ENCODE assay signal across 1 cellular context in genomic region chr2:137950238-137950637, GRCh38.
TF ChIP-seq lines count a peak whose summit lies in the region.

No MANE protein-coding gene starts in this region.

TF ChIP-seq in K562, 482 proteins besides CTCF, POLR2A, EP300 and RAD21 (continued from another document):
- TF ChIP-seq ZNF408 (CRISPR knock-in tag; IDR thresholded peaks at IDR 0.05; ENCODE audit: low read depth) (no peak), ZNF253 (CRISPR knock-in tag; conservative IDR thresholded peaks at IDR 0.05) (no peak), EZH2 (IDR thresholded peaks at IDR 0.05; ENCODE audit: borderline replicate concordance, low read depth, low read length) (no peak), ZNF584 (CRISPR knock-in tag; IDR thresholded peaks at IDR 0.05; ENCODE audit: low read depth) (no peak), SMARCE1 (IDR thresholded peaks at IDR 0.05) (peak; percentile 60; the same call in 1 of the 2 replicates), TGIF2 (CRISPR knock-in tag; IDR thresholded peaks at IDR 0.05) (no peak), CAMTA2 (CRISPR knock-in tag; conservative IDR thresholded peaks at IDR 0.05) (no peak), ILK (tag; IDR thresholded peaks at IDR 0.05; ENCODE audit: borderline replicate concordance, low read depth) (no peak), XRCC3 (IDR thresholded peaks at IDR 0.05) (no peak), CXXC5 (CRISPR knock-in tag; IDR thresholded peaks at IDR 0.05) (no peak), KDM4B (IDR thresholded peaks at IDR 0.05; ENCODE audit: borderline replicate concordance in 2 of 2, low read depth in 1 of 2) (no peak), E2F8 (IDR thresholded peaks at IDR 0.05; ENCODE audit: low read depth, partially characterized antibody) (no peak), CTBP1 (IDR thresholded peaks at IDR 0.05; ENCODE audit: borderline replicate concordance) (peak; percentile 32; the same call in 1 of the 2 replicates), ZBTB7A (IDR thresholded peaks at IDR 0.05; ENCODE audit: borderline replicate concordance, control insufficient read depth, low read depth, low read length) (no peak), ZNF77 (CRISPR knock-in tag; IDR thresholded peaks at IDR 0.05) (no peak), SNRNP70 (optimal IDR thresholded peaks at IDR 0.05; ENCODE audit: low read depth, low read length) (no peak), SMARCA4 (IDR thresholded peaks at IDR 0.05) (peak; percentile 66; the same call in 1 of the 2 replicates), ZNF384 (IDR thresholded peaks at IDR 0.05; ENCODE audit: low read depth, low read length) (peak; percentile 36), RREB1 (CRISPR knock-in tag; IDR thresholded peaks at IDR 0.05) (no peak), ZBTB8A (IDR thresholded peaks at IDR 0.05; ENCODE audit: partially characterized antibody) (no peak)
TF ChIP-seq in K562: peak in this region for 6.
